ENCODE assay signal across 32 cellular contexts in genomic region chr2:37543967-37544366, GRCh38.
DNase-seq lines count a peak whose midpoint lies in the region; ATAC-seq and TF ChIP-seq lines count a peak whose summit lies in the region.
"Had no signal": no experiment of that assay in that cellular context is flagged by ENCODE, and none has a peak within 500 bp of the region (broad histone marks: within the 10 kb centered on the region; RNA-seq: fewer than 3 reads in every experiment).

No MANE protein-coding gene starts in this region.

- H3K4me3 ChIP-seq in GM12865 (ENCODE audit: low read depth, low read length), result peak overlapping the region; percentile 40
- peak overlapping the region; percentile 21 for H3K4me3 ChIP-seq in OCI-LY3 (ENCODE audit: low read length)
- no peak overlapping the region for H3K4me3 ChIP-seq in lower lobe of right lung
- no peak overlapping the region for H3K4me3 ChIP-seq in endodermal cell (ENCODE audit: low read length)
- H3K4me3 ChIP-seq: cardiac muscle cell, colonic mucosa, left lung, PC-9, stomach, thyroid gland, vagina had no signal

- no peaks in the 10 kb centered on the region for H3K27me3 Mint-ChIP-seq in endodermal cell (ENCODE audit: insufficient read depth)
- H3K27me3 Mint-ChIP-seq: activated CD4-positive, alpha-beta memory T cell treated with anti-CD3 and anti-CD28 coated beads for 36 hours; activated naive CD8-positive, alpha-beta T cell treated with anti-CD3 and anti-CD28 coated beads, Interleukin-2, amount 50 U/mL, for 24 hours had no signal

- H3K27me3 ChIP-seq in OCI-LY3 (ENCODE audit: low read depth, low read length), result 0 out of 2 replicates have a peak, but pooled peaks cover 6% of the 10 kb centered on the region
- no peaks in the 10 kb centered on the region for H3K27me3 ChIP-seq in lower lobe of right lung (ENCODE audit: low read depth)
- no peaks in the 10 kb centered on the region for H3K27me3 ChIP-seq in endodermal cell (ENCODE audit: control insufficient read depth, insufficient read depth, low read length, poor library complexity, severe bottlenecking)
- H3K27me3 ChIP-seq: BE2C, cardiac muscle cell, colonic mucosa, left lung, neutrophil, stomach, thyroid gland, vagina had no signal

- H3K4me1 ChIP-seq in OCI-LY3 (ENCODE audit: low read length) (peaks cover 32% of the 10 kb centered on the region), lower lobe of right lung (no peaks in the 10 kb centered on the region), endodermal cell (ENCODE audit: control insufficient read depth, insufficient read depth, low read length) (peaks cover 14% of the 10 kb centered on the region)
- H3K4me1 ChIP-seq: colonic mucosa, left lung, stomach, thyroid gland, vagina had no signal

- H3K4me2 ChIP-seq in OCI-LY3 (ENCODE audit: low read length), result peak overlapping the region; percentile 68
- H3K4me2 ChIP-seq: PC-9 had no signal

- H3K9ac ChIP-seq in OCI-LY3 (ENCODE audit: low read length) (no peak overlapping the region), endodermal cell (ENCODE audit: extremely low read depth, low read length, poor library complexity, severe bottlenecking) (no peak overlapping the region)

- WGBS in endodermal cell (ENCODE audit: insufficient coverage in 1 of 2, insufficient read length in 1 of 2), 2 experiments, result 75 to 87% methylated on average over 3 to 4 of the region's 4 CpGs

- no peaks in the 10 kb centered on the region for H3K79me2 ChIP-seq in OCI-LY3 (ENCODE audit: low read length)

- no peak overlapping the region for H3K27ac ChIP-seq in OCI-LY3 (ENCODE audit: low read length)
- no peak overlapping the region for H3K27ac ChIP-seq in lower lobe of right lung
- no peak overlapping the region for H3K27ac ChIP-seq in endodermal cell (ENCODE audit: low read depth, low read length)
- H3K27ac ChIP-seq: cardiac muscle cell, colonic mucosa, left lung, neutrophil, PC-9, stomach, thyroid gland, vagina had no signal

- 0 out of 2 replicates have a peak, but pooled peaks cover 4% of the 10 kb centered on the region for H3K9me3 ChIP-seq in OCI-LY3 (ENCODE audit: insufficient read depth, low read length)
- no peaks in the 10 kb centered on the region for H3K9me3 ChIP-seq in lower lobe of right lung
- peaks cover 8% of the 10 kb centered on the region for H3K9me3 ChIP-seq in endodermal cell (ENCODE audit: control insufficient read depth, low read length)
- H3K9me3 ChIP-seq: BE2C, colonic mucosa, left lung, neutrophil, stomach, thyroid gland, vagina had no signal

- H3K4me3 Mint-ChIP-seq in endodermal cell, result no peak overlapping the region
- H3K4me3 Mint-ChIP-seq: activated CD4-positive, alpha-beta memory T cell treated with anti-CD3 and anti-CD28 coated beads for 36 hours; activated naive CD8-positive, alpha-beta T cell treated with anti-CD3 and anti-CD28 coated beads, Interleukin-2, amount 50 U/mL, for 24 hours; activated T-cell treated with anti-CD3 and anti-CD28 coated beads, Interleukin-2, amount 50 U/mL, for 72 hours; T-helper 1 cell treated with Interleukin-12 subunit alpha and Interleukin-12 subunit beta and Interleukin-4 antibody, amounts not matched to agents 30 μg/mL and 1 μg/mL, for 36 hours had no signal

- DNase-seq in GM12865 (ENCODE audit: low read depth) (peak; percentile 75), M059J (ENCODE audit: low read depth) (peak; percentile 37), lower lobe of right lung (no peak), iPS-NIHi11 (ENCODE audit: low spot score) (no peak), NCI-H226 (no peak), endodermal cell (no peak)
- DNase-seq: ACHN; activated CD4-positive, alpha-beta memory T cell treated with anti-CD3 and anti-CD28 coated beads for 36 hours; activated naive CD4-positive, alpha-beta T cell; activated naive CD8-positive, alpha-beta T cell treated with anti-CD3 and anti-CD28 coated beads, Interleukin-2, amount 50 U/mL, for 24 hours; activated T-cell treated with anti-CD3 and anti-CD28 coated beads, Interleukin-2, amount 50 U/mL, for 72 hours; BE2C; colonic mucosa; glutamatergic neuron; islet precursor cell; left lung; NCI-H1436 treated with DMSO at 0.1 percent for 48 hours; NCI-H2107; NCI-H82; PC-9; right cardiac atrium; stimulated activated CD4-positive, alpha-beta T cell treated with anti-CD3 and anti-CD28 coated beads, Interleukin-1b, Interleukin-23, amount 100 ng/mL, for 48 hours; stomach; thyroid gland had no signal

- ATAC-seq in GM19035 (IDR thresholded peaks at IDR 0.05; ENCODE audit: unreplicated experiment), result peak; percentile 58
- no peak for ATAC-seq in lower lobe of right lung
- ATAC-seq: activated CD4-positive, CD25-positive, alpha-beta regulatory T cell treated with anti-CD3 and anti-CD28 coated beads, Interleukin-2, amount 50 U/mL, for 24 hours; activated naive CD8-positive, alpha-beta T cell treated with anti-CD3 and anti-CD28 coated beads, Interleukin-2, amount 50 U/mL, for 24 hours; activated T-cell treated with anti-CD3 and anti-CD28 coated beads, Interleukin-2, amount 50 U/mL, for 72 hours; left lung; right cardiac atrium; SK-N-SH treated with all-trans-retinoic acid at 6 μM for 48 hours had no signal

- H3K4me1 Mint-ChIP-seq in endodermal cell, result peaks cover 16% of the 10 kb centered on the region

- H3K36me3 ChIP-seq in OCI-LY3 (replicated peaks; ENCODE audit: low read depth, low read length) (no peaks in the 10 kb centered on the region), lower lobe of right lung (no peaks in the 10 kb centered on the region), endodermal cell (ENCODE audit: control insufficient read depth, insufficient read depth, low read length) (peaks cover 6% of the 10 kb centered on the region)
- H3K36me3 ChIP-seq: BE2C, cardiac muscle cell, colonic mucosa, left lung, neutrophil, stomach, thyroid gland, vagina had no signal

- no peaks in the 10 kb centered on the region for H4K20me1 ChIP-seq in OCI-LY3 (ENCODE audit: insufficient read depth, low read length)

- intact Hi-C loops in lower lobe of right lung (cut with DNase I), result no loop called here

- no peak overlapping the region for H3K27ac Mint-ChIP-seq in endodermal cell
- H3K27ac Mint-ChIP-seq: activated CD4-positive, alpha-beta memory T cell treated with anti-CD3 and anti-CD28 coated beads for 36 hours; activated naive CD8-positive, alpha-beta T cell treated with anti-CD3 and anti-CD28 coated beads, Interleukin-2, amount 50 U/mL, for 24 hours; activated T-cell treated with anti-CD3 and anti-CD28 coated beads, Interleukin-2, amount 50 U/mL, for 72 hours; T-helper 1 cell treated with Interleukin-12 subunit alpha and Interleukin-12 subunit beta and Interleukin-4 antibody, amounts not matched to agents 30 μg/mL and 1 μg/mL, for 36 hours had no signal

- peaks cover 4% of the 10 kb centered on the region for H3K36me3 Mint-ChIP-seq in endodermal cell (ENCODE audit: low read depth)
- H3K36me3 Mint-ChIP-seq: activated CD4-positive, alpha-beta memory T cell treated with anti-CD3 and anti-CD28 coated beads for 36 hours had no signal

- H2AFZ ChIP-seq in OCI-LY3 (ENCODE audit: low read depth, low read length), result no peak overlapping the region
- H2AFZ ChIP-seq: PC-9 had no signal

- TF ChIP-seq CTCF in GM12865 (IDR thresholded peaks at IDR 0.05; ENCODE audit: insufficient read depth, low read depth, low read length, missing control alignments) (no peak), OCI-LY3 (IDR thresholded peaks at IDR 0.05; ENCODE audit: low read depth, low read length) (no peak), lower lobe of right lung (IDR thresholded peaks at IDR 0.05) (no peak), endodermal cell (conservative IDR thresholded peaks at IDR 0.05) (no peak)

- peaks cover 10% of the 10 kb centered on the region for H3K9me3 Mint-ChIP-seq in endodermal cell
- H3K9me3 Mint-ChIP-seq: activated CD4-positive, alpha-beta memory T cell treated with anti-CD3 and anti-CD28 coated beads for 36 hours; activated naive CD8-positive, alpha-beta T cell treated with anti-CD3 and anti-CD28 coated beads, Interleukin-2, amount 50 U/mL, for 24 hours; activated T-cell treated with anti-CD3 and anti-CD28 coated beads, Interleukin-2, amount 50 U/mL, for 72 hours; T-helper 1 cell treated with Interleukin-12 subunit alpha and Interleukin-12 subunit beta and Interleukin-4 antibody, amounts not matched to agents 30 μg/mL and 1 μg/mL, for 36 hours had no signal

Comparison
In these comparisons a context has a peak if more than half of its experiments do, and no peak if none do; other contexts are left out.
1. DNase-seq: peak in GM12865 (single experiment) and M059J (single experiment); none in lower lobe of right lung (single experiment), iPS-NIHi11 (single experiment), NCI-H226 (single experiment) and endodermal cell (single experiment).
2. H3K4me3 ChIP-seq: peak in GM12865 (single experiment) and OCI-LY3 (single experiment); none in lower lobe of right lung (single experiment) and endodermal cell (single experiment).